Comparison of ENCODE assay signal across 1 cellular context in the genomic region with DNA sequence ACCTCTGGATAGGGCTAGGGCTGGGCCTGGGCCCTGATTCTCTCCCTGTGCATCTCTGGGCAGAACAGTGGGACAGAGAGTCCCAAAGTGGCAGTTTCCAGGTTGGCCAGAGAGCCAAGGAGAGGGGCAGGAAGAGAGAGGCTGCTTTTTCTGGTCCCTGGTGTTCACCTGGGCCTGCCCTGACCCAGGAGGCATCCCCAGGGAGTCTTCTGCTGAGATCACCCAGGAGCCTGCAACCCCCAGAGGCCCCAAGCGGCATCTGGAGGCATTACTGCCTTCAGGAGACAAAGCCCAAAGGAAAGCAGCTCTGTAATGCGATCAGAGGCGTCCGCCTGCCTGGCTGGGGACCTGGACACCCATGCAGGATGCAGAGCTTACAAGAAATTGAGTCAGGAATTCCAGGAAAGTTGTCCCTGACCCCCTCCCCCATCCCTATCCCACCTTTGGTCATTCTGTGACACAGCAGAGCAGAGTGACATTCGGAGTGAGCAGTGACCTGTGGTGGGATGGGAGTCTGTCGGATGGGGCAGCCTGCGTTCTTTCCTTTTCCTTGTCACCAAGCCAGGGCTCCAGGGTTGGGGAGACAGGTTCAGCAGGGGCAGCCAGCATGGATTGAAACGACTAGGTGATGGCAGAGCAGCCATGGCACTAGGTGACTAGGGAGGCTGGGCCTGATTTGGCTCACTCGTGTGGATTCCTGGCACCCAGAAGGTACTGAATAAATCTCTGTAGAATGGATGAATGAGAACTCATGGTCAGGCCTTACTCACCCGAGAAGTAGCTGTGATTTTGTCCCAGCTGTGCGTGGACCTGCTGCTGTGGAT.
TF ChIP-seq lines count a peak whose summit lies in the region.

No MANE protein-coding gene starts in this region.

TF ChIP-seq in HEK293, 187 proteins besides CTCF, POLR2A, EP300 and RAD21 (continued from another document):
- TF ChIP-seq, protein P1, sequence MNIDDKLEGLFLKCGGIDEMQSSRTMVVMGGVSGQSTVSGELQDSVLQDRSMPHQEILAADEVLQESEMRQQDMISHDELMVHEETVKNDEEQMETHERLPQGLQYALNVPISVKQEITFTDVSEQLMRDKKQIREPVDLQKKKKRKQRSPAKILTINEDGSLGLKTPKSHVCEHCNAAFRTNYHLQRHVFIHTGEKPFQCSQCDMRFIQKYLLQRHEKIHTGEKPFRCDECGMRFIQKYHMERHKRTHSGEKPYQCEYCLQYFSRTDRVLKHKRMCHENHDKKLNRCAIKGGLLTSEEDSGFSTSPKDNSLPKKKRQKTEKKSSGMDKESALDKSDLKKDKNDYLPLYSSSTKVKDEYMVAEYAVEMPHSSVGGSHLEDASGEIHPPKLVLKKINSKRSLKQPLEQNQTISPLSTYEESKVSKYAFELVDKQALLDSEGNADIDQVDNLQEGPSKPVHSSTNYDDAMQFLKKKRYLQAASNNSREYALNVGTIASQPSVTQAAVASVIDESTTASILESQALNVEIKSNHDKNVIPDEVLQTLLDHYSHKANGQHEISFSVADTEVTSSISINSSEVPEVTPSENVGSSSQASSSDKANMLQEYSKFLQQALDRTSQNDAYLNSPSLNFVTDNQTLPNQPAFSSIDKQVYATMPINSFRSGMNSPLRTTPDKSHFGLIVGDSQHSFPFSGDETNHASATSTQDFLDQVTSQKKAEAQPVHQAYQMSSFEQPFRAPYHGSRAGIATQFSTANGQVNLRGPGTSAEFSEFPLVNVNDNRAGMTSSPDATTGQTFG (tag by site-specific recombination; IDR thresholded peaks at IDR 0.05; ENCODE audit: borderline replicate concordance), result no peak
- TF ChIP-seq ZIC2 (tag by site-specific recombination; IDR thresholded peaks at IDR 0.05) (peak; percentile 59), ZBTB7A (tag by site-specific recombination; IDR thresholded peaks at IDR 0.05; ENCODE audit: low read depth) (no peak), ZNF292 (tag by site-specific recombination; IDR thresholded peaks at IDR 0.05; ENCODE audit: borderline replicate concordance, low read depth) (no peak)
